In genomic region chr2:47901892-47902291, GRCh38 we compare ENCODE assay signal across 1 cellular context.
TF ChIP-seq lines count a peak whose summit lies in the region.

No MANE protein-coding gene starts in this region.

TF ChIP-seq in GM12878, 131 proteins besides CTCF, POLR2A, EP300 and RAD21:
- TF ChIP-seq IKZF1 (conservative IDR thresholded peaks at IDR 0.05) (0 out of 2 replicates have a peak, but pooled peaks have one; percentile 12), MLLT1 (IDR thresholded peaks at IDR 0.05) (peak; percentile 98), IKZF2 (IDR thresholded peaks at IDR 0.05) (peak in 1 of 2 experiments; percentile 31; a peak in 1 of 4 replicates), NR2F1 (conservative IDR thresholded peaks at IDR 0.05) (0 out of 2 replicates have a peak, but pooled peaks have one; percentile 19), ZBTB40 (IDR thresholded peaks at IDR 0.05; ENCODE audit: borderline replicate concordance) (0 out of 2 replicates have a peak, but pooled peaks have one; percentile 44), ZBTB33 (IDR thresholded peaks at IDR 0.05) (peak; percentile 98)
